In the genomic region with DNA sequence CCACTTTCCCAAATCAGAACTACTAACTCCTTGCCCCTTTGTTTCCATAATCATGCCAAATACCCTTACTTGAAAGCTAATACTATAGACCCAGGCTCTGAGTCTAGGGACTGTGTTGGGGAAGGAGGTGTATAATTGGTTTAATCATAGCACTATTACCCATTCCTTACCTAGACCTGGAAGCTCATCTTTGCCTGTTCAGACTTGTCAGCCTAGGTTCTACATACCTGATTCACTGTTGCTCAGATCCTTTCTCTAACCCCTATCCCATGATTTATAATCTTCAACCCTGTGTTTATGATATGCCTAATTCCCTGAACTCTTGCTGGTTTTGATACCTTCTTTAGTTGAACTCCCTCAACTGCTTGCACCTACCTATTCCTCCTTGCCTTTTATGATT, we compare ENCODE assay signal across 19 cellular contexts.
DNase-seq lines count a peak whose midpoint lies in the region; ATAC-seq and TF ChIP-seq lines count a peak whose summit lies in the region.
"Had no signal": no experiment of that assay in that cellular context is flagged by ENCODE, and none has a peak within 500 bp of the region (broad histone marks: within the 10 kb centered on the region; RNA-seq: fewer than 3 reads in every experiment).

No MANE protein-coding gene starts in this region.

- H3K9me3 ChIP-seq in breast epithelium (no peaks in the 10 kb centered on the region), mammary epithelial cell (replicated peaks; ENCODE audit: insufficient read depth, low read length) (no peaks in the 10 kb centered on the region)
- H3K9me3 ChIP-seq: BLaER1, Caco-2, HAP-1 had no signal

- in situ Hi-C loops in mammary epithelial cell (cut with MboI; ENCODE audit: low sequenced_read_pairs in 2 of 2), result no loop called here

- POLR2A ChIA-PET in MCF 10A (lab: Yijun Ruan, JAX), result interaction anchor here (1.0 kb wide), 1 partner anchor 126 kb away, joined by 3 read pairs; no protein-coding TSS in a partner anchor

- peaks cover 12% of the 10 kb centered on the region for H3K4me1 Mint-ChIP-seq in MCF 10A (ENCODE audit: insufficient read depth, unreplicated experiment)
- H3K4me1 Mint-ChIP-seq: B cell; CD4-positive, CD25-positive, alpha-beta regulatory T cell had no signal

- H3K27ac ChIP-seq in breast epithelium (no peak overlapping the region), mammary epithelial cell (ENCODE audit: insufficient read depth, low read depth, low read length) (no peak overlapping the region), foreskin keratinocyte (no peak overlapping the region)
- H3K27ac ChIP-seq: 22Rv1, BLaER1, C4-2B had no signal

- BruUV-seq in MCF 10A (replicated peaks; lab: Mats Ljungman, UMichigan), result no TSS peak
- no TSS peak for BruUV-seq in mammary epithelial cell (replicated peaks; lab: Mats Ljungman, UMichigan)

- H3K4me2 ChIP-seq in mammary epithelial cell (ENCODE audit: insufficient read depth, low read depth, low read length), result no peak overlapping the region
- H3K4me2 ChIP-seq: BLaER1 had no signal

- ATAC-seq in foreskin keratinocyte (peak; percentile 25), Right ventricle myocardium inferior (no peak), HG02759 (IDR thresholded peaks at IDR 0.05; ENCODE audit: unreplicated experiment) (no peak)
- ATAC-seq: CD8-positive, alpha-beta T cell had no signal

- TF ChIP-seq POLR2A in breast epithelium (IDR thresholded peaks at IDR 0.05), result no peak

- peaks cover 14% of the 10 kb centered on the region for H3K9me3 Mint-ChIP-seq in MCF 10A (ENCODE audit: unreplicated experiment)
- H3K9me3 Mint-ChIP-seq: CD8-positive, alpha-beta T cell; HFFc6 had no signal

- CTCF ChIA-PET in MCF 10A (lab: Yijun Ruan, JAX), result no interaction called here
- CTCF ChIA-PET in mammary epithelial cell (lab: Charles Lee; ENCODE audit: low non-redundant PET), result no interaction called here

- H3K27me3 ChIP-seq in breast epithelium (no peaks in the 10 kb centered on the region), mammary epithelial cell (ENCODE audit: insufficient read depth, low read length) (no peaks in the 10 kb centered on the region), foreskin keratinocyte (no peaks in the 10 kb centered on the region)

- no peak overlapping the region for H3K4me3 ChIP-seq in breast epithelium
- no peak overlapping the region for H3K4me3 ChIP-seq in mammary epithelial cell (replicated peaks in 1 of 3; ENCODE audit: insufficient read depth in 1 of 3, low read depth in 2 of 3, low read length in 3 of 3)
- H3K4me3 ChIP-seq: BLaER1, HAP-1 had no signal

- no peak overlapping the region for H3K9ac ChIP-seq in mammary epithelial cell (ENCODE audit: insufficient read depth, low read length)
- H3K9ac ChIP-seq: BLaER1 had no signal

- no peak overlapping the region for H3K27ac Mint-ChIP-seq in MCF 10A (ENCODE audit: low read depth, unreplicated experiment)
- H3K27ac Mint-ChIP-seq: B cell; CD8-positive, alpha-beta T cell; HFFc6 had no signal

- TF ChIP-seq CTCF in MCF 10A (IDR thresholded peaks at IDR 0.05; ENCODE audit: unreplicated experiment) (no peak), breast epithelium (IDR thresholded peaks at IDR 0.05) (no peak), mammary epithelial cell (conservative IDR thresholded peaks at IDR 0.05 in 1 of 2, IDR thresholded peaks at IDR 0.05 in 1 of 2; ENCODE audit: extremely low read depth in 1 of 2, insufficient read depth in 1 of 2, low read depth in 1 of 2, low read length in 2 of 2) (no peak), foreskin keratinocyte (conservative IDR thresholded peaks at IDR 0.05) (no peak)

- no peak overlapping the region for H3K4me3 Mint-ChIP-seq in MCF 10A (ENCODE audit: unreplicated experiment)
- H3K4me3 Mint-ChIP-seq: B cell; CD4-positive, CD25-positive, alpha-beta regulatory T cell; CD8-positive, alpha-beta T cell; HFFc6 had no signal

- H2AFZ ChIP-seq in mammary epithelial cell (ENCODE audit: low read depth, low read length), result no peak overlapping the region

- no peaks in the 10 kb centered on the region for H3K79me2 ChIP-seq in mammary epithelial cell (ENCODE audit: insufficient read depth, low read length)

- intact Hi-C loops in MCF 10A (cut with micrococcal nuclease) (no loop called here), breast epithelium (cut with DNase I; ENCODE audit: low total_unique reads) (no loop called here), mammary epithelial cell (cut with micrococcal nuclease) (no loop called here), Right ventricle myocardium inferior (cut with DNase I) (no loop called here)

- H4K20me1 ChIP-seq in mammary epithelial cell (ENCODE audit: insufficient read depth, low read length), result no peaks in the 10 kb centered on the region
- H4K20me1 ChIP-seq: BLaER1 had no signal

- no peaks in the 10 kb centered on the region for H3K36me3 Mint-ChIP-seq in MCF 10A (ENCODE audit: insufficient read depth, unreplicated experiment)
- H3K36me3 Mint-ChIP-seq: CD4-positive, CD25-positive, alpha-beta regulatory T cell; CD8-positive, alpha-beta T cell had no signal

- no peaks in the 10 kb centered on the region for H3K4me1 ChIP-seq in breast epithelium
- H3K4me1 ChIP-seq in mammary epithelial cell (ENCODE audit: insufficient read depth, low read length), result peaks cover 7% of the 10 kb centered on the region
- no peaks in the 10 kb centered on the region for H3K4me1 ChIP-seq in foreskin keratinocyte
- H3K4me1 ChIP-seq: BLaER1, Caco-2, HAP-1 had no signal

- H3K36me3 ChIP-seq in breast epithelium (no peaks in the 10 kb centered on the region), mammary epithelial cell (ENCODE audit: insufficient read depth, low read length) (no peaks in the 10 kb centered on the region)
- H3K36me3 ChIP-seq: BLaER1, HAP-1 had no signal

- dilution Hi-C loops in mammary epithelial cell (cut with HindIII; ENCODE audit: low sequenced_read_pairs), result no loop called here

- peak; percentile 9 for DNase-seq in MCF 10A (ENCODE audit: unreplicated experiment)
- DNase-seq in breast epithelium (ENCODE audit: low spot score in 2 of 2), result no peak
- DNase-seq in mammary epithelial cell, result peak; percentile 63
- peak in 1 of 2 donors; percentile 68 for DNase-seq in foreskin keratinocyte
- no peak for DNase-seq in Right ventricle myocardium inferior (ENCODE audit: missing footprints)
- no peak for DNase-seq in globus pallidus (ENCODE audit: low spot score)
- DNase-seq: Caco-2; CD4-positive, CD25-positive, alpha-beta regulatory T cell; CD8-positive, alpha-beta T cell; DMS153; DND-41; GOT3; HFFc6 had no signal

- no peaks in the 10 kb centered on the region for H3K27me3 Mint-ChIP-seq in MCF 10A (ENCODE audit: insufficient read depth, unreplicated experiment)
- H3K27me3 Mint-ChIP-seq: B cell; CD4-positive, CD25-positive, alpha-beta regulatory T cell had no signal

Comparison
In these comparisons a context has a peak if more than half of its experiments do, and no peak if none do; other contexts are left out.
1. DNase-seq: peak in MCF 10A (single experiment) and mammary epithelial cell (single experiment); none in breast epithelium (0 of 2), Right ventricle myocardium inferior (single experiment) and globus pallidus (single experiment).